ENCODE assay signal across 23 cellular contexts in the genomic region with DNA sequence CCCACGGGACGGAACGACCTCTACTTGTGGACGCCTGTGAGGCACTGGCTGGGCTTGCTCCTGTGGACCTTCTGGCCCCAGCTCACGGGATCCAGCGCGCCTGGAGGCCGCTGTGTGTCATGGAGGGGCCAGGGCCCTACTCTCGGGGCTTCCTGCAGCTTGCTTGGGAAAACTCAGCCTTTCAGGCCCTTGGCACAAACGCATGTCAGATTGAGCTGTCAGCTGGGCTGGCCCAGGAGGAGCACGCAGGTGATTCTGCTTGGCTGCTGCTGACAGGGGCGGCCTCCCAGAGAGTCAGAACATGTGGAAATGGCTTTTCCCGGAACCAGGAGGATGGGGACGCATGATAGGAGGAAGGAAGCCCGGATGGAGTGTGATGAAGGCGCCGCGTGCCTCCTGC.
"Had no signal": no experiment of that assay in that cellular context is flagged by ENCODE, and none has a peak within 500 bp of the region (broad histone marks: within the 10 kb centered on the region; RNA-seq: fewer than 3 reads in every experiment).

No MANE protein-coding gene starts in this region.

- DNase-seq: activated CD4-positive, alpha-beta memory T cell treated with anti-CD3 and anti-CD28 coated beads for 36 hours; activated CD4-positive, alpha-beta T cell treated with anti-CD3 and anti-CD28 coated beads, Interleukin-2, amount 10 ng/mL, durations not matched to agents 7 days and 5 days; activated CD4-positive, CD25-positive, alpha-beta regulatory T cell; activated CD8-positive, alpha-beta memory T cell treated with anti-CD3 and anti-CD28 coated beads for 24 hours; activated effector memory CD4-positive, alpha-beta T cell treated with anti-CD3 and anti-CD28 coated beads, Interleukin-2, amount 50 U/mL, for 16 hours; activated naive CD4-positive, alpha-beta T cell treated with anti-CD3 and anti-CD28 coated beads for 36 hours; activated T-cell treated with anti-CD3 and anti-CD28 coated beads, Interleukin-2, amount 50 U/mL, for 4 hours; adrenal gland; anterior cingulate cortex; central memory CD4-positive, alpha-beta T cell; MV-4-11; NCI-H1092 treated with DMSO at 0.1 percent for 48 hours; NCI-H1417 treated with DMSO at 0.1 percent for 48 hours; NCI-H187; NCI-H2081; NCI-H2227 treated with DMSO at 0.1 percent for 48 hours; NCI-H446 treated with DMSO at 0.1 percent for 48 hours; NCI-H524 treated with DMSO at 0.1 percent for 48 hours; NCI-H748 treated with DMSO at 0.1 percent for 48 hours; SIG-M5; T-helper 2 cell; T1000 had no signal

- H3K27me3 ChIP-seq: adrenal gland, MG63 had no signal

- H3K27ac ChIP-seq: adrenal gland had no signal

- H3K4me3 ChIP-seq: adrenal gland, MG63 had no signal

- H3K9me3 ChIP-seq: adrenal gland, MG63 had no signal

- ATAC-seq: activated T-cell treated with anti-CD3 and anti-CD28 coated beads, Interleukin-2, amount 50 U/mL, for 4 hours had no signal
